ENCODE assay signal across 1 cellular context in genomic region chr12:26187429-26187828, GRCh38.
TF ChIP-seq lines count a peak whose summit lies in the region.

No MANE protein-coding gene starts in this region.

TF ChIP-seq in HCT116, 20 proteins besides CTCF, POLR2A, EP300 and RAD21 (continued from another document):
- TF ChIP-seq CEBPB (IDR thresholded peaks at IDR 0.05; ENCODE audit: low read depth) = no peak
- no peak for TF ChIP-seq ZBTB33 (IDR thresholded peaks at IDR 0.05; ENCODE audit: extremely low read depth, insufficient replicate concordance, low read length)
- no peak for TF ChIP-seq SIN3A (IDR thresholded peaks at IDR 0.05; ENCODE audit: low read depth)
- TF ChIP-seq EZH2phosphoT487 (IDR thresholded peaks at IDR 0.05; ENCODE audit: borderline replicate concordance) = no peak
- no peak for TF ChIP-seq SP1 (IDR thresholded peaks at IDR 0.05; ENCODE audit: low read depth)
- no peak for TF ChIP-seq FOSL1 (IDR thresholded peaks at IDR 0.05; ENCODE audit: low read depth)
- TF ChIP-seq CBX3 (IDR thresholded peaks at IDR 0.05; ENCODE audit: low read depth) = no peak
